Comparison of ENCODE assay signal across 1 cellular context in the genomic region with DNA sequence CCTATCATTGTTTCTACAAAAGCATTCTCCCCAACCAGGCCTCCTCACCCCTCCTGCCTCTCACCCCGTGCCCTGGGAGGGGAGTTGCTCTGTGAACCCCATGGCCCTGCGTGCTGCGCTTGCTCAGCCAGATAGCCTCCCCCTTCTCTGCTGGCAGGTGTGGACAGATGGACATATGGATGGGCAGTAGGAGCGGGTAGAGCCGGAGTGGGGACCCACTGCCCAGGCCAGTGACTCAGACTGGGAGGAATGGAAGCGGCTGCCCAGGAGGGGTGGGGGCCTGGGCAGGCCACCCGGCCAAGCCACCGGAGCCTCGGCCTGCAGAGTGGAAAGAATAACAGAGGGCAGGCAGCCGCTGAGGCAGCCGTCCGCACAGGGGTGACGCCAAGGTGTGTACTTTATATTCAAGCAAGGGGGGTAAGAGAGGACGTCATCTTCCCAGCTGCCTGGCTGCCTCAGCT.
TF ChIP-seq lines count a peak whose summit lies in the region.

No MANE protein-coding gene starts in this region.

TF ChIP-seq in HepG2, 621 proteins besides CTCF, POLR2A, EP300 and RAD21:
- TF ChIP-seq RBAK (CRISPR knock-in tag; IDR thresholded peaks at IDR 0.05) = no peak
- TF ChIP-seq NRL (CRISPR knock-in tag; IDR thresholded peaks at IDR 0.05; ENCODE audit: borderline replicate concordance) = 0 out of 2 replicates have a peak, but pooled peaks have one; percentile 0
- no peak for TF ChIP-seq DPF2 (CRISPR knock-in tag; IDR thresholded peaks at IDR 0.05; ENCODE audit: borderline replicate concordance, low read depth)
